Comparison of ENCODE assay signal across 8 cellular contexts in genomic region chr17:42438600-42439567, GRCh38. TPM values are rescaled to one million over a fixed set of nuclear protein-coding genes. Genes with fewer than 3 reads are reported as not detected.
A peak's percentile ranks its signal among the peaks of the same experiment; 100 is the strongest.
DNase-seq lines count a peak whose midpoint lies in the region; ATAC-seq and TF ChIP-seq lines count a peak whose summit lies in the region.

No MANE protein-coding gene starts in this region.

- TF ChIP-seq CTCF in astrocyte of the cerebellum (IDR thresholded peaks at IDR 0.05; ENCODE audit: low read depth, low read length, missing control alignments) (peak; percentile 48), nephron progenitor cell (IDR thresholded peaks at IDR 0.05) (peak; percentile 21), mesothelial cell of epicardium (IDR thresholded peaks at IDR 0.05; ENCODE audit: unreplicated experiment) (no peak)

- H3K36me3 Mint-ChIP-seq in nephron progenitor cell (ENCODE audit: low read depth) (no peaks in the 10 kb centered on the region), mesothelial cell of epicardium (no peaks in the 10 kb centered on the region)

- H3K27me3 Mint-ChIP-seq in nephron progenitor cell (ENCODE audit: low read depth, poor library complexity) (peaks cover 25% of the 10 kb centered on the region), mesothelial cell of epicardium (ENCODE audit: low read depth) (no peaks in the 10 kb centered on the region)

- no peaks in the 10 kb centered on the region for H3K4me1 Mint-ChIP-seq in nephron progenitor cell
- H3K4me1 Mint-ChIP-seq in mesothelial cell of epicardium, result no peaks in the 10 kb centered on the region

- H3K4me3 Mint-ChIP-seq in nephron progenitor cell (no peak overlapping the region), mesothelial cell of epicardium (no peak overlapping the region)

- no peak overlapping the region for H3K27ac Mint-ChIP-seq in nephron progenitor cell
- no peak overlapping the region for H3K27ac Mint-ChIP-seq in mesothelial cell of epicardium

- in situ Hi-C loops in astrocyte of the cerebellum (cut with HindIII; ENCODE audit: low sequenced_read_pairs), result no loop called here

- H3K4me3 ChIP-seq in astrocyte of the cerebellum (ENCODE audit: low read depth, low read length), result no peak overlapping the region

- DNase-seq in ELR (ENCODE audit: low read depth), result peak; percentile 53
- peak; percentile 52 for DNase-seq in NCI-H69 (lab: John Stamatoyannopoulos, UW)
- no peak for DNase-seq in astrocyte of the cerebellum (ENCODE audit: low read depth)
- DNase-seq in nephron progenitor cell, result peak; percentile 22
- no peak for DNase-seq in mesothelial cell of epicardium (ENCODE audit: low spot score in 2 of 2, unreplicated experiment in 2 of 2)
- no peak for DNase-seq in globus pallidus (ENCODE audit: low spot score)
- DNase-seq in H4 (ENCODE audit: low spot score), result no peak

- no peaks in the 10 kb centered on the region for H3K9me3 Mint-ChIP-seq in nephron progenitor cell
- no peaks in the 10 kb centered on the region for H3K9me3 Mint-ChIP-seq in mesothelial cell of epicardium

- ATAC-seq in HG03565 (IDR thresholded peaks at IDR 0.05; ENCODE audit: unreplicated experiment), result no peak

RNA-seq across cellular contexts. Expression of gene CAVIN1, which starts 15.8 kb away (rescaled TPM):
- 53.3 to 54.3 TPM (median 53.9 TPM) in 3 replicates for total RNA-seq in mesothelial cell of epicardium
- 53.8 and 69.6 TPM in 2 replicates for total RNA-seq in H4 (2014; rRNA removed; shearing (Covaris generic))

RNA-seq across cellular contexts. Expression of gene ATP6V0A1, which starts 19.8 kb away (rescaled TPM):
- total RNA-seq in mesothelial cell of epicardium, result 60.4 to 65.6 TPM (median 65.6 TPM) in 3 replicates
- total RNA-seq in H4 (2014; rRNA removed; shearing (Covaris generic)), result 20.7 and 21.5 TPM in 2 replicates

RNA-seq across cellular contexts. Expression of gene STAT3, which starts 50.6 kb away (rescaled TPM):
- total RNA-seq in mesothelial cell of epicardium, result 118 to 129 TPM (median 119 TPM) in 3 replicates
- total RNA-seq in H4 (2014; rRNA removed; shearing (Covaris generic)), result 72.6 and 77.5 TPM in 2 replicates

Comparison
In these comparisons a context has a peak if more than half of its experiments do, and no peak if none do; other contexts are left out.
1. DNase-seq: peak in ELR (single experiment), NCI-H69 (single experiment) and nephron progenitor cell (single experiment); none in astrocyte of the cerebellum (single experiment), mesothelial cell of epicardium (0 of 2), globus pallidus (single experiment) and H4 (single experiment).